Comparison of ENCODE assay signal across 11 cellular contexts in the genomic region with DNA sequence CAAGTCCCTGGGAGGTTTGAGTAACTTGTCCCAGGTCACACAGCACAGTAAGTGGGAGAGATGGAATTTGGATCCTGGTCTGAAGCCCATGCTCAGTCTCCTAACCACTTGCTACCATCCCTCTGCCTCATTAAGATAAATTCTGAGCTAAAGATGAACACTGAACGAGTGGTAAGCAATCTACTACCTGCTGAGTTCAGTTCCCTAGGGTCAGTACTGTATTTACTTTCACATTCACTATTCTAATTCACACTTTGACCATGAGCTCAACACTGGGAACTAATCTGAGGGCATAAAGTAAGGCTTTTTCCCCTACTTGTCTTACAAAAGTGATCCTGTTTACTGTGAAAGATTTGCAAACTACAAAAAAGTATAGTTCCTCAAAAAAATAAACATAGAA. TPM values are rescaled to one million over a fixed set of nuclear protein-coding genes. Genes with fewer than 3 reads are reported as not detected.
DNase-seq lines count a peak whose midpoint lies in the region; ATAC-seq and TF ChIP-seq lines count a peak whose summit lies in the region.
"Had no signal": no experiment of that assay in that cellular context is flagged by ENCODE, and none has a peak within 500 bp of the region (broad histone marks: within the 10 kb centered on the region; RNA-seq: fewer than 3 reads in every experiment).

No MANE protein-coding gene starts in this region.

- H3K9me3 ChIP-seq in heart left ventricle, result no peaks in the 10 kb centered on the region
- H3K9me3 ChIP-seq in Caco-2, result no peaks in the 10 kb centered on the region
- H3K9me3 ChIP-seq: Peyer's patch had no signal

- H3K27ac ChIP-seq in heart left ventricle, result no peak overlapping the region
- H3K27ac ChIP-seq: Peyer's patch had no signal

- H3K27ac Mint-ChIP-seq in immature natural killer cell, result peak overlapping the region in 2 of 6 donors; percentile 85 to 88
- H3K27ac Mint-ChIP-seq in Caco-2 (ENCODE audit: unreplicated experiment), result no peak overlapping the region

- DNase-seq in immature natural killer cell (peak; percentile 6 to 13 (median 12)), heart left ventricle (no peak), mucosa of gallbladder (ENCODE audit: low spot score) (no peak), Caco-2 (no peak)
- DNase-seq in activated naive CD4-positive, alpha-beta T cell treated with Interleukin-2 at 50 U/mL for 16 hours, result no peak
- DNase-seq: Peyer's patch had no signal

- peak; percentile 75 for ATAC-seq in GM18867 (IDR thresholded peaks at IDR 0.05; ENCODE audit: unreplicated experiment)
- ATAC-seq in GM21447 (IDR thresholded peaks at IDR 0.05; ENCODE audit: unreplicated experiment), result peak; percentile 64
- peak; percentile 54 for ATAC-seq in HG03135 (IDR thresholded peaks at IDR 0.05; ENCODE audit: unreplicated experiment)
- no peak for ATAC-seq in heart left ventricle

- TF ChIP-seq CTCF in heart left ventricle (IDR thresholded peaks at IDR 0.05) (no peak), Caco-2 (IDR thresholded peaks at IDR 0.05; ENCODE audit: insufficient read depth in 1 of 2, low read depth in 1 of 2, low read length in 1 of 2, severe bottlenecking in 1 of 2, unreplicated experiment in 1 of 2) (no peak)

- H3K36me3 ChIP-seq in heart left ventricle, result peaks cover 0 to 10% (median 5%) of the 10 kb centered on the region in 9 donors
- H3K36me3 ChIP-seq in Caco-2 (ENCODE audit: control insufficient read depth, insufficient read depth, low read length), result no peaks in the 10 kb centered on the region; the same call in 1 of the 2 replicates

- peaks cover 6 to 40% (median 30%) of the 10 kb centered on the region in 12 donors for H3K4me1 ChIP-seq in heart left ventricle
- H3K4me1 ChIP-seq in Caco-2, result peaks cover 4% of the 10 kb centered on the region; the same call in 1 of the 2 replicates

- H3K4me3 ChIP-seq in heart left ventricle (no peak overlapping the region), Caco-2 (ENCODE audit: low read depth, low read length) (no peak overlapping the region)
- H3K4me3 ChIP-seq: Peyer's patch had no signal

- CTCF ChIA-PET in Caco-2 (lab: Charles Lee), result no interaction called here

- intact Hi-C loops in heart left ventricle (cut with DNase I) (loop anchor here in 1 of 10 donors (5.0 to 10.0 kb wide), 2 partner anchors 76 to 903 kb away; no protein-coding TSS in a partner anchor), Caco-2 (cut with micrococcal nuclease; ENCODE audit: unreplicated experiment) (no loop called here)

- H3K4me3 Mint-ChIP-seq in immature natural killer cell, result peak overlapping the region; percentile 61 to 85 (median 77)
- no peak overlapping the region for H3K4me3 Mint-ChIP-seq in Caco-2 (ENCODE audit: unreplicated experiment)

- TF ChIP-seq POLR2A in heart left ventricle (IDR thresholded peaks at IDR 0.05), result no peak

- H3K9me3 Mint-ChIP-seq in immature natural killer cell (no peaks in the 10 kb centered on the region), Caco-2 (ENCODE audit: unreplicated experiment) (no peaks in the 10 kb centered on the region)

- peaks cover 0 to 2% of the 10 kb centered on the region in 2 donors for H3K4me1 Mint-ChIP-seq in immature natural killer cell
- H3K4me1 Mint-ChIP-seq in Caco-2 (ENCODE audit: low read depth, unreplicated experiment), result no peaks in the 10 kb centered on the region

- no peaks in the 10 kb centered on the region for H3K27me3 ChIP-seq in heart left ventricle
- no peaks in the 10 kb centered on the region for H3K27me3 ChIP-seq in Caco-2 (replicated peaks; ENCODE audit: control insufficient read depth, insufficient read depth, low read length)
- H3K27me3 ChIP-seq: Peyer's patch had no signal

- 20 to 46% (median 38%) methylated on average over 1 of the region's 1 CpG for WGBS in heart left ventricle, 4 donors

- no TSS peak for BruUV-seq in Caco-2 (replicated peaks; lab: Mats Ljungman, UMichigan)

- peaks cover 0 to 4% (median 3%) of the 10 kb centered on the region in 3 donors for H3K27me3 Mint-ChIP-seq in immature natural killer cell (ENCODE audit: low read depth in 3 of 3)
- no peaks in the 10 kb centered on the region for H3K27me3 Mint-ChIP-seq in Caco-2 (ENCODE audit: insufficient read depth, unreplicated experiment)
- H3K27me3 Mint-ChIP-seq: brain had no signal

- POLR2A ChIA-PET in Caco-2 (lab: Charles Lee), result no interaction called here

- H3K36me3 Mint-ChIP-seq in immature natural killer cell (peaks cover 0 to 2% (median 0%) of the 10 kb centered on the region in 3 donors), Caco-2 (ENCODE audit: insufficient read depth, unreplicated experiment) (peaks cover 4% of the 10 kb centered on the region)
- H3K36me3 Mint-ChIP-seq: brain had no signal

RNA-seq across cellular contexts. Expression of a gene that starts 2.4 kb away (rescaled TPM):
- polyA plus RNA-seq in immature natural killer cell, result 100 to 1,000 TPM in 1 of 3 donors, 10 to 100 TPM in 2; 73.6 to 118 (median 95.1) TPM
- 10 to 100 TPM; 50.5 to 81.4 (median 68.5) TPM for total RNA-seq in heart left ventricle
- 10 to 100 TPM; 38.3 to 75.3 TPM for polyA plus RNA-seq in heart left ventricle
- 36.1 TPM for total RNA-seq in mucosa of gallbladder
- 53.2 and 53.4 TPM in 2 replicates for total RNA-seq in Caco-2 (2022)

RNA-seq across cellular contexts. Expression of a gene that starts 2.6 kb away (rescaled TPM):
- 10 to 100 TPM; 53.8 to 74.9 (median 63.6) TPM for polyA plus RNA-seq in immature natural killer cell
- total RNA-seq in heart left ventricle, result 10 to 100 TPM; 31.3 to 62.2 (median 44.4) TPM
- polyA plus RNA-seq in heart left ventricle, result 10 to 100 TPM; 72.6 to 81.0 TPM
- 40.7 TPM for total RNA-seq in mucosa of gallbladder
- 87.3 and 91.2 TPM in 2 replicates for total RNA-seq in Caco-2 (2022)

RNA-seq across cellular contexts. Expression of a gene that starts 45.1 kb away (rescaled TPM):
- polyA plus RNA-seq in immature natural killer cell (not detected), heart left ventricle (under 1 TPM in 1 of 2 donors, not detected in 1; 0.11 TPM)
- total RNA-seq in heart left ventricle (under 1 TPM in 2 of 9 donors, not detected in 7; 0.09 to 0.25 TPM), mucosa of gallbladder (0.17 TPM), Caco-2 (2022) (not detected in 2 replicates)
- total RNA-seq: Daoy had no signal

Comparison
In these comparisons a context has a peak if more than half of its experiments do, and no peak if none do; other contexts are left out.
1. ATAC-seq: peak in GM18867 (single experiment), GM21447 (single experiment) and HG03135 (single experiment); none in heart left ventricle (0 of 4).
2. DNase-seq: peak in immature natural killer cell (3 of 3); none in heart left ventricle (0 of 5), activated naive CD4-positive, alpha-beta T cell treated with Interleukin-2 at 50 U/mL for 16 hours (single experiment), mucosa of gallbladder (single experiment) and Caco-2 (0 of 2).